8 cellular contexts compared by ENCODE assay signal in genomic region chr17:35808240-35808961, GRCh38. TPM values are rescaled to one million over a fixed set of nuclear protein-coding genes. Genes with fewer than 3 reads are reported as not detected.
DNase-seq lines count a peak whose midpoint lies in the region; TF ChIP-seq lines count a peak whose summit lies in the region.

No MANE protein-coding gene starts in this region.

- H3K4me3 ChIP-seq in tibial nerve = peak overlapping the region; percentile 81 to 98 (median 90)

- DNase-seq in activated effector memory CD4-positive, alpha-beta T cell treated with Interleukin-2 at 50 U/mL for 16 hours = peak; percentile 9
- DNase-seq in activated effector memory CD4-positive, alpha-beta T cell treated with anti-CD3 and anti-CD28 coated beads, Interleukin-2, amount 50 U/mL, for 16 hours = no peak
- no peak for DNase-seq in activated naive CD8-positive, alpha-beta T cell treated with anti-CD3 and anti-CD28 coated beads for 36 hours
- peak; percentile 4 for DNase-seq in left kidney (ENCODE audit: low read depth, low spot score)
- no peak for DNase-seq in tibial nerve (ENCODE audit: low spot score in 2 of 2)
- no peak for DNase-seq in NCI-H187 (lab: John Stamatoyannopoulos, UW)
- no peak for DNase-seq in HuH-7 (ENCODE audit: low spot score)
- no peak for DNase-seq in midbrain (lab: John Stamatoyannopoulos, UW)

- no peak for TF ChIP-seq CTCF in tibial nerve (IDR thresholded peaks at IDR 0.05)

- peaks cover 52% of the 10 kb centered on the region for H3K4me1 Mint-ChIP-seq in activated naive CD8-positive, alpha-beta T cell treated with anti-CD3 and anti-CD28 coated beads for 36 hours

- H3K27ac Mint-ChIP-seq in activated naive CD8-positive, alpha-beta T cell treated with anti-CD3 and anti-CD28 coated beads for 36 hours = peak overlapping the region; percentile 97

- H3K36me3 ChIP-seq in tibial nerve = no peaks in the 10 kb centered on the region

- no peaks in the 10 kb centered on the region for H3K9me3 Mint-ChIP-seq in activated naive CD8-positive, alpha-beta T cell treated with anti-CD3 and anti-CD28 coated beads for 36 hours

- peak overlapping the region; percentile 89 for H3K4me3 Mint-ChIP-seq in activated naive CD8-positive, alpha-beta T cell treated with anti-CD3 and anti-CD28 coated beads for 36 hours

- H3K27me3 ChIP-seq in tibial nerve = no peaks in the 10 kb centered on the region

- no peak for TF ChIP-seq POLR2A in tibial nerve (IDR thresholded peaks at IDR 0.05)

- H3K4me1 ChIP-seq in tibial nerve = peaks cover 0 to 52% (median 34%) of the 10 kb centered on the region in 4 donors

- no peak for TF ChIP-seq EP300 in tibial nerve (IDR thresholded peaks at IDR 0.05)

- no peaks in the 10 kb centered on the region for H3K9me3 ChIP-seq in tibial nerve

- peaks cover 28% of the 10 kb centered on the region for H3K36me3 Mint-ChIP-seq in activated naive CD8-positive, alpha-beta T cell treated with anti-CD3 and anti-CD28 coated beads for 36 hours

- H3K27me3 Mint-ChIP-seq in activated naive CD8-positive, alpha-beta T cell treated with anti-CD3 and anti-CD28 coated beads for 36 hours = no peaks in the 10 kb centered on the region

- 31 to 32% methylated on average over 19 of the region's 19 CpGs for WGBS in tibial nerve, 2 donors

- peak overlapping the region; percentile 89 to 98 (median 94) for H3K27ac ChIP-seq in tibial nerve

RNA-seq across cellular contexts. Expression of gene TAF15, which starts 0.9 kb away (rescaled TPM):
- total RNA-seq in activated naive CD8-positive, alpha-beta T cell treated with anti-CD3 and anti-CD28 coated beads for 36 hours = 100 to 1,000 TPM; 306 to 317 TPM
- total RNA-seq in tibial nerve = 100 to 1,000 TPM in 1 of 4 donors, 10 to 100 TPM in 3; 62.8 to 115 (median 88.4) TPM

RNA-seq across cellular contexts. Expression of gene MMP28, which starts 13.0 kb away (rescaled TPM):
- under 1 TPM; 0.21 to 0.50 TPM for total RNA-seq in activated naive CD8-positive, alpha-beta T cell treated with anti-CD3 and anti-CD28 coated beads for 36 hours
- total RNA-seq in tibial nerve = 100 to 1,000 TPM in 3 of 4 donors, 10 to 100 TPM in 1; 71.7 to 174 (median 136) TPM

RNA-seq across cellular contexts. Expression of gene C17orf50, which starts 47.7 kb away (rescaled TPM):
- not detected for total RNA-seq in activated naive CD8-positive, alpha-beta T cell treated with anti-CD3 and anti-CD28 coated beads for 36 hours
- total RNA-seq in tibial nerve = not detected

RNA-seq across cellular contexts. Expression of gene GAS2L2, which starts 55.4 kb away (rescaled TPM):
- under 1 TPM; 0.40 to 0.43 TPM for total RNA-seq in activated naive CD8-positive, alpha-beta T cell treated with anti-CD3 and anti-CD28 coated beads for 36 hours
- 1 to 10 TPM in 3 of 4 donors, under 1 TPM in 1; 0.84 to 1.4 (median 1.1) TPM for total RNA-seq in tibial nerve

Comparison
In these comparisons a context has a peak if more than half of its experiments do, and no peak if none do; other contexts are left out.
1. DNase-seq: peak in activated effector memory CD4-positive, alpha-beta T cell treated with Interleukin-2 at 50 U/mL for 16 hours (single experiment) and left kidney (single experiment); none in activated effector memory CD4-positive, alpha-beta T cell treated with anti-CD3 and anti-CD28 coated beads, Interleukin-2, amount 50 U/mL, for 16 hours (single experiment), activated naive CD8-positive, alpha-beta T cell treated with anti-CD3 and anti-CD28 coated beads for 36 hours (single experiment), tibial nerve (0 of 2), NCI-H187 (0 of 2), HuH-7 (single experiment) and midbrain (single experiment).
2. RNA of gene MMP28, which starts 13.0 kb away (total RNA-seq): 71.7 to 174 TPM in tibial nerve; 0.21 to 0.50 TPM in activated naive CD8-positive, alpha-beta T cell treated with anti-CD3 and anti-CD28 coated beads for 36 hours; every median in the first group is over 10 times any median in the second.